ENCODE assay signal across 4 cellular contexts in the genomic region with DNA sequence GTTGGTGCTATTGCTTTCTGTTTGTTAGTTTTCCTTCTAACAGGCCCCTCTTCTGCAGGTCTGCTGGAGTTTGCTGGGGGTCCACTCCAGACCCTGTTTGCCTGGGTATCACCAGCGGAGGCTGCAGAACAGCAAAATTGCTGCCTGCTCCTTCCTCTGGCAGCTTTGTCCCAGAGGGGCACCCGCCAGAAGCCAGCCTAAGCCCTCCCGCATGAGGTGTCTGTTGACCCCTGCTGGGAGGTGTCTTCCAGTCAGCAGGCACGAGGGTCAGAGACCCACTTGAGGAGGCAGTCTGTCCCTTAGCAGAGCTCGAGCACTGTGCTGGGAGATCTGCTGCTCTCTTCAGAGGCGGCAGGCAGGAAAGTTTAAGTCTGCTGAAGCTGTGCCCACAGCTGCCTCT.
DNase-seq lines count a peak whose midpoint lies in the region; ATAC-seq, FAIRE-seq and TF ChIP-seq lines count a peak whose summit lies in the region.
"Not testable (repeated sequence)": the region's sequence is repeated elsewhere in the genome, so short reads cannot be mapped to it uniquely, and the experiment has no call there.

No MANE protein-coding gene starts in this region.

- not testable (repeated sequence) for H3K27ac ChIP-seq in kidney (ENCODE audit: low read depth in 2 of 2, low read length in 2 of 2); spleen

- DNase-seq in chondrocyte (ENCODE audit: low spot score) (peak; percentile 66), kidney (peak; percentile 18), spleen (peak; percentile 49)
- DNase-seq in stimulated activated naive B cell treated with anti-CD40 and anti-IgM and Interleukin-4, amounts not matched to agents 10 μg/mL and 1 μg/mL and 100 μg/mL, for 72 hours = not testable (repeated sequence)

- H3K36me3 Mint-ChIP-seq in chondrocyte (ENCODE audit: low read depth); stimulated activated naive B cell treated with anti-CD40 and anti-IgM and Interleukin-4, amounts not matched to agents 10 μg/mL and 1 μg/mL and 100 μg/mL, for 72 hours: not testable (repeated sequence)

- H3K4me1 Mint-ChIP-seq in chondrocyte (ENCODE audit: low read depth); stimulated activated naive B cell treated with anti-CD40 and anti-IgM and Interleukin-4, amounts not matched to agents 10 μg/mL and 1 μg/mL and 100 μg/mL, for 72 hours: not testable (repeated sequence)

- not testable (repeated sequence) for H3K27me3 Mint-ChIP-seq in chondrocyte (ENCODE audit: low read depth); stimulated activated naive B cell treated with anti-CD40 and anti-IgM and Interleukin-4, amounts not matched to agents 10 μg/mL and 1 μg/mL and 100 μg/mL, for 72 hours

- not testable (repeated sequence) for H3K4me3 ChIP-seq in kidney (ENCODE audit: low read length in 2 of 2); spleen

- not testable (repeated sequence) for H3K9ac ChIP-seq in kidney (ENCODE audit: low read length in 2 of 2)

- TF ChIP-seq CTCF in chondrocyte (IDR thresholded peaks at IDR 0.05); kidney (IDR thresholded peaks at IDR 0.05; ENCODE audit: borderline replicate concordance, extremely low read depth, insufficient read depth); spleen (IDR thresholded peaks at IDR 0.05 in 8 of 11, conservative IDR thresholded peaks at IDR 0.05 in 3 of 11): not testable (repeated sequence)

- not testable (repeated sequence) for TF ChIP-seq POLR2A in spleen (IDR thresholded peaks at IDR 0.05)

- H3K4me1 ChIP-seq in kidney (ENCODE audit: control insufficient read depth in 1 of 2, insufficient read depth in 1 of 2, low read depth in 1 of 2, low read length in 2 of 2); spleen: not testable (repeated sequence)

- WGBS in spleen, 5 donors = 67 to 93% (median 78%) methylated on average over 1 to 6 of the region's 6 CpGs

- intact Hi-C loops in kidney (cut with DNase I); spleen (cut with DNase I; ENCODE audit: low total_unique reads): not testable (repeated sequence)

- H3K4me3 Mint-ChIP-seq in chondrocyte (ENCODE audit: unreplicated experiment); stimulated activated naive B cell treated with anti-CD40 and anti-IgM and Interleukin-4, amounts not matched to agents 10 μg/mL and 1 μg/mL and 100 μg/mL, for 72 hours: not testable (repeated sequence)

- H3K9me3 Mint-ChIP-seq in chondrocyte (ENCODE audit: low read depth) = peaks cover 18% of the 10 kb centered on the region
- not testable (repeated sequence) for H3K9me3 Mint-ChIP-seq in stimulated activated naive B cell treated with anti-CD40 and anti-IgM and Interleukin-4, amounts not matched to agents 10 μg/mL and 1 μg/mL and 100 μg/mL, for 72 hours

- not testable (repeated sequence) for H3K27ac Mint-ChIP-seq in chondrocyte (ENCODE audit: unreplicated experiment)
- peak overlapping the region; percentile 31 for H3K27ac Mint-ChIP-seq in stimulated activated naive B cell treated with anti-CD40 and anti-IgM and Interleukin-4, amounts not matched to agents 10 μg/mL and 1 μg/mL and 100 μg/mL, for 72 hours

- not testable (repeated sequence) for H3K27me3 ChIP-seq in spleen (replicated peaks in 1 of 7)

- not testable (repeated sequence) for H3K9me3 ChIP-seq in kidney (ENCODE audit: control insufficient read depth in 1 of 2, low read length in 2 of 2); spleen

- ATAC-seq in stimulated activated naive B cell treated with anti-CD40 and anti-IgM and Interleukin-4, amounts not matched to agents 10 μg/mL and 1 μg/mL and 100 μg/mL, for 72 hours (replicated peaks) = not testable (repeated sequence)

- not testable (repeated sequence) for H3K36me3 ChIP-seq in kidney (ENCODE audit: control insufficient read depth in 1 of 2, insufficient read depth in 2 of 2, low read length in 2 of 2); spleen

- not testable (repeated sequence) for FAIRE-seq in kidney (lab: Jason Lieb, UNC)
